8 cellular contexts compared by ENCODE assay signal in genomic region chr9:105693435-105694275, GRCh38. TPM values are rescaled to one million over a fixed set of nuclear protein-coding genes. Genes with fewer than 3 reads are reported as not detected.
A peak's percentile ranks its signal among the peaks of the same experiment; 100 is the strongest.
DNase-seq lines count a peak whose midpoint lies in the region; ATAC-seq lines count a peak whose summit lies in the region.

No MANE protein-coding gene starts in this region.

- DNase-seq in activated T-cell treated with anti-CD3 and anti-CD28 coated beads, Interleukin-2, amount 50 U/mL, for 24 hours, result no peak
- DNase-seq in activated T-cell treated with anti-CD3 and anti-CD28 coated beads, Interleukin-2, amount 50 U/mL, for 1 hour, result no peak
- no peak for DNase-seq in H7
- peak; percentile 70 for DNase-seq in Karpas-422
- peak; percentile 25 for DNase-seq in activated naive CD4-positive, alpha-beta T cell treated with anti-CD3 and anti-CD28 coated beads for 36 hours
- no peak for DNase-seq in stimulated activated CD4-positive, alpha-beta T cell treated with anti-CD3 and anti-CD28 coated beads, Interleukin-15, amount 100 ng/mL, for 24 hours

- peak overlapping the region; percentile 95 for H3K4me2 ChIP-seq in Karpas-422 (ENCODE audit: low read depth, low read length, poor library complexity, severe bottlenecking)

- H3K4me3 Mint-ChIP-seq in activated T-cell treated with anti-CD3 and anti-CD28 coated beads, Interleukin-2, amount 50 U/mL, for 24 hours, result peak overlapping the region; percentile 85
- peak overlapping the region; percentile 90 for H3K4me3 Mint-ChIP-seq in activated naive CD4-positive, alpha-beta T cell treated with anti-CD3 and anti-CD28 coated beads for 36 hours
- H3K4me3 Mint-ChIP-seq in stimulated activated memory B cell treated with anti-CD40 and anti-IgM and Interleukin-4, amounts not matched to agents 10 μg/mL and 1 μg/mL and 100 μg/mL, for 72 hours, result peak overlapping the region; percentile 83

- H3K9me3 Mint-ChIP-seq in activated T-cell treated with anti-CD3 and anti-CD28 coated beads, Interleukin-2, amount 50 U/mL, for 24 hours, result no peaks in the 10 kb centered on the region
- no peaks in the 10 kb centered on the region for H3K9me3 Mint-ChIP-seq in activated naive CD4-positive, alpha-beta T cell treated with anti-CD3 and anti-CD28 coated beads for 36 hours
- H3K9me3 Mint-ChIP-seq in stimulated activated memory B cell treated with anti-CD40 and anti-IgM and Interleukin-4, amounts not matched to agents 10 μg/mL and 1 μg/mL and 100 μg/mL, for 72 hours, result no peaks in the 10 kb centered on the region

- ATAC-seq in stimulated activated memory B cell treated with anti-CD40 and anti-IgM and Interleukin-4, amounts not matched to agents 10 μg/mL and 1 μg/mL and 100 μg/mL, for 72 hours, result peak; percentile 70

- peak overlapping the region; percentile 91 for H3K9ac ChIP-seq in Karpas-422 (ENCODE audit: low read length)

- peak overlapping the region; percentile 45; the same call in 1 of the 2 replicates for H2AFZ ChIP-seq in Karpas-422 (ENCODE audit: low read length)

- peaks cover 2% of the 10 kb centered on the region for H3K36me3 Mint-ChIP-seq in activated T-cell treated with anti-CD3 and anti-CD28 coated beads, Interleukin-2, amount 50 U/mL, for 24 hours (ENCODE audit: low read depth)
- H3K36me3 Mint-ChIP-seq in activated naive CD4-positive, alpha-beta T cell treated with anti-CD3 and anti-CD28 coated beads for 36 hours (ENCODE audit: low read depth), result no peaks in the 10 kb centered on the region
- H3K36me3 Mint-ChIP-seq in stimulated activated memory B cell treated with anti-CD40 and anti-IgM and Interleukin-4, amounts not matched to agents 10 μg/mL and 1 μg/mL and 100 μg/mL, for 72 hours, result no peaks in the 10 kb centered on the region

- H3K4me1 Mint-ChIP-seq in activated T-cell treated with anti-CD3 and anti-CD28 coated beads, Interleukin-2, amount 50 U/mL, for 24 hours (ENCODE audit: low read depth), result peaks cover 30% of the 10 kb centered on the region
- H3K4me1 Mint-ChIP-seq in activated naive CD4-positive, alpha-beta T cell treated with anti-CD3 and anti-CD28 coated beads for 36 hours (ENCODE audit: low read depth), result peaks cover 28% of the 10 kb centered on the region
- peaks cover 42% of the 10 kb centered on the region for H3K4me1 Mint-ChIP-seq in stimulated activated memory B cell treated with anti-CD40 and anti-IgM and Interleukin-4, amounts not matched to agents 10 μg/mL and 1 μg/mL and 100 μg/mL, for 72 hours

- H3K79me2 ChIP-seq in Karpas-422 (ENCODE audit: low read length), result peaks cover 42% of the 10 kb centered on the region

- H3K9me2 ChIP-seq in Karpas-422 (replicated peaks; ENCODE audit: insufficient read depth, low read length), result no peaks in the 10 kb centered on the region

- peak overlapping the region; percentile 85 for H3K27ac Mint-ChIP-seq in activated T-cell treated with anti-CD3 and anti-CD28 coated beads, Interleukin-2, amount 50 U/mL, for 24 hours
- no peak overlapping the region for H3K27ac Mint-ChIP-seq in activated naive CD4-positive, alpha-beta T cell treated with anti-CD3 and anti-CD28 coated beads for 36 hours
- H3K27ac Mint-ChIP-seq in stimulated activated memory B cell treated with anti-CD40 and anti-IgM and Interleukin-4, amounts not matched to agents 10 μg/mL and 1 μg/mL and 100 μg/mL, for 72 hours, result peak overlapping the region; percentile 65

- H3K27me3 ChIP-seq in H7 (ENCODE audit: control insufficient read depth, insufficient read depth, low read length) (peaks cover 21% of the 10 kb centered on the region), Karpas-422 (ENCODE audit: low read length) (no peaks in the 10 kb centered on the region)

- H3K27ac ChIP-seq in Karpas-422 (ENCODE audit: low read length), result peak overlapping the region; percentile 78

- no peaks in the 10 kb centered on the region for H3K9me3 ChIP-seq in Karpas-422 (ENCODE audit: low read length)
- H3K9me3 ChIP-seq in iPS-18c (ENCODE audit: control insufficient read depth, insufficient read depth, low read length), result no peaks in the 10 kb centered on the region

- CTCF ChIA-PET in activated naive CD4-positive, alpha-beta T cell treated with anti-CD3 and anti-CD28 coated beads for 36 hours (lab: Charles Lee), result interaction anchor here (0.7 to 1.7 kb wide), 7 partner anchors 9 to 253 kb away, joined by 3 to 6 read pairs (median 3); no protein-coding TSS in a partner anchor

- peaks cover 34% of the 10 kb centered on the region for H3K27me3 Mint-ChIP-seq in activated T-cell treated with anti-CD3 and anti-CD28 coated beads, Interleukin-2, amount 50 U/mL, for 24 hours
- peaks cover 10% of the 10 kb centered on the region for H3K27me3 Mint-ChIP-seq in activated naive CD4-positive, alpha-beta T cell treated with anti-CD3 and anti-CD28 coated beads for 36 hours (ENCODE audit: low read depth)
- peaks cover 10% of the 10 kb centered on the region for H3K27me3 Mint-ChIP-seq in stimulated activated memory B cell treated with anti-CD40 and anti-IgM and Interleukin-4, amounts not matched to agents 10 μg/mL and 1 μg/mL and 100 μg/mL, for 72 hours

- peaks cover 72% of the 10 kb centered on the region for H3K4me1 ChIP-seq in Karpas-422 (ENCODE audit: low read length)

- H3K4me3 ChIP-seq in H7 (ENCODE audit: insufficient read depth, low read depth, low read length), result peak overlapping the region; percentile 66
- peak overlapping the region; percentile 92 for H3K4me3 ChIP-seq in Karpas-422 (ENCODE audit: low read length)
- H3K4me3 ChIP-seq in iPS-18c (ENCODE audit: insufficient read depth, low read depth, low read length), result peak overlapping the region; percentile 82; the same call in 1 of the 2 replicates

- intact Hi-C loops in activated naive CD4-positive, alpha-beta T cell treated with anti-CD3 and anti-CD28 coated beads for 36 hours (cut with micrococcal nuclease), result loop anchor here (1.0 to 10.0 kb wide), 13 partner anchors 25 to 1599 kb away; partner anchors contain the start of genes ABCA1, FKTN, FSD1L and NIPSNAP3A

- H4K20me1 ChIP-seq in Karpas-422 (ENCODE audit: insufficient read depth, low read depth, low read length), result peaks cover 11% of the 10 kb centered on the region

- H3K36me3 ChIP-seq in H7 (replicated peaks; ENCODE audit: control insufficient read depth, insufficient read depth, low read length) (no peaks in the 10 kb centered on the region), Karpas-422 (ENCODE audit: insufficient read depth, low read length) (peaks cover 30% of the 10 kb centered on the region)

RNA-seq across cellular contexts. Expression of gene TMEM38B, which starts 0.7 kb away (rescaled TPM):
- total RNA-seq in H7 (2014; rRNA removed; shearing (Covaris generic)), result 7.9 and 9.4 TPM in 2 replicates
- total RNA-seq in Karpas-422 (2014; rRNA removed; shearing (Covaris generic); ENCODE audit: low replicate concordance), result 134 and 164 TPM in 2 replicates
- total RNA-seq in activated naive CD4-positive, alpha-beta T cell treated with anti-CD3 and anti-CD28 coated beads for 36 hours, result 10 to 100 TPM; 17.6 TPM

RNA-seq across cellular contexts. Expression of gene TAL2, which starts 31.4 kb away (rescaled TPM):
- not detected in 2 replicates for total RNA-seq in H7 (2014; rRNA removed; shearing (Covaris generic))
- total RNA-seq in Karpas-422 (2014; rRNA removed; shearing (Covaris generic); ENCODE audit: low replicate concordance), result 4.1 and 18.4 TPM in 2 replicates
- total RNA-seq in activated naive CD4-positive, alpha-beta T cell treated with anti-CD3 and anti-CD28 coated beads for 36 hours, result not detected

Comparison
In these comparisons a context has a peak if more than half of its experiments do, and no peak if none do; other contexts are left out.
1. DNase-seq: peak in Karpas-422 (single experiment) and activated naive CD4-positive, alpha-beta T cell treated with anti-CD3 and anti-CD28 coated beads for 36 hours (single experiment); none in activated T-cell treated with anti-CD3 and anti-CD28 coated beads, Interleukin-2, amount 50 U/mL, for 24 hours (single experiment), activated T-cell treated with anti-CD3 and anti-CD28 coated beads, Interleukin-2, amount 50 U/mL, for 1 hour (single experiment), H7 (single experiment) and stimulated activated CD4-positive, alpha-beta T cell treated with anti-CD3 and anti-CD28 coated beads, Interleukin-15, amount 100 ng/mL, for 24 hours (single experiment).
2. Peak in every context shown above with its lines, with median percentiles within 50 percentile points of each other: H3K4me3 Mint-ChIP-seq and H3K4me3 ChIP-seq.